Comparison of ENCODE assay signal across 24 cellular contexts in the genomic region with DNA sequence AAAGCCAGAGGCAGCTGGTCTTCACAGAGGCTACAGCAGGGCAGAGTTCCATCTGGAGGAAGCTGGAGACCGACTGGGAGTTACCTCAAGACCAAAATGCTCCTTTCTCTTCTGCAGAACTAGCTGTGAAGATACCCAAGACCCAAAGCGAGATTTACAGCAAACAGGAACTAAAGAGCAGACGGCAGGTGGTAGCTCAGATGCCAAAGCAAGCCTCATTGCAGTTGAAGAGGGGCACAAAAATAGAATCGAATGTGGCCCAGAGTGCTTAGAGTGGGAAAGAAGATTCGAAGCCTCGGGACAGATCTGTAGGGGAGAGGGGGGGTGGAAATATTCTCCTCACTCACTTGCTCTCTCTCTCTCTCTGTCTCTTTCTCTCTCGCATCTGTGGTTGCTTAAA.
DNase-seq lines count a peak whose midpoint lies in the region; ATAC-seq and TF ChIP-seq lines count a peak whose summit lies in the region.
"Had no signal": no experiment of that assay in that cellular context is flagged by ENCODE, and none has a peak within 500 bp of the region (broad histone marks: within the 10 kb centered on the region; RNA-seq: fewer than 3 reads in every experiment).

No MANE protein-coding gene starts in this region.

- H3K9me3 Mint-ChIP-seq in naive B cell = peaks cover 0 to 8% (median 0%) of the 10 kb centered on the region in 7 donors
- H3K9me3 Mint-ChIP-seq in activated naive CD4-positive, alpha-beta T cell treated with anti-CD3 and anti-CD28 coated beads for 36 hours = no peaks in the 10 kb centered on the region
- H3K9me3 Mint-ChIP-seq: activated CD4-positive, alpha-beta T cell treated with anti-CD3 and anti-CD28 coated beads, Interleukin-2, amount 10 ng/mL, durations not matched to agents 7 days and 5 days; CD4-positive, alpha-beta T cell had no signal

- H3K4me3 ChIP-seq in tibial nerve = no peak overlapping the region
- no peak overlapping the region for H3K4me3 ChIP-seq in heart left ventricle
- H3K4me3 ChIP-seq: esophagus squamous epithelium, gastroesophageal sphincter, upper lobe of left lung had no signal

- in situ Hi-C loops in G401 (cut with HindIII; ENCODE audit: low sequenced_read_pairs) = no loop called here
- in situ Hi-C loops in KBM-7 (cut with MboI; ENCODE audit: low pct_unique_long_range_greater_than_20kb, low sequenced_read_pairs) = no loop called here

- H3K36me3 ChIP-seq in tibial nerve (no peaks in the 10 kb centered on the region), heart left ventricle (no peaks in the 10 kb centered on the region)
- H3K36me3 ChIP-seq: esophagus squamous epithelium, gastroesophageal sphincter, upper lobe of left lung had no signal

- no peak for TF ChIP-seq CTCF in tibial nerve (IDR thresholded peaks at IDR 0.05)
- TF ChIP-seq CTCF in heart left ventricle (IDR thresholded peaks at IDR 0.05) = no peak

- H3K4me1 ChIP-seq in tibial nerve (no peaks in the 10 kb centered on the region), heart left ventricle (no peaks in the 10 kb centered on the region)
- H3K4me1 ChIP-seq: esophagus squamous epithelium, gastroesophageal sphincter, upper lobe of left lung had no signal

- TF ChIP-seq POLR2A in tibial nerve (IDR thresholded peaks at IDR 0.05) (no peak), heart left ventricle (IDR thresholded peaks at IDR 0.05) (no peak)

- peak; percentile 37 for DNase-seq in G401 (ENCODE audit: low spot score)
- peak; percentile 29 for DNase-seq in KBM-7
- DNase-seq in SK-N-DZ (ENCODE audit: low spot score) = peak; percentile 50
- DNase-seq in naive B cell = peak; percentile 41
- no peak for DNase-seq in activated naive CD4-positive, alpha-beta T cell treated with anti-CD3 and anti-CD28 coated beads for 36 hours
- no peak for DNase-seq in tibial nerve (ENCODE audit: low spot score in 2 of 2)
- DNase-seq in heart left ventricle = no peak
- DNase-seq in DMS153 (lab: John Stamatoyannopoulos, UW) = no peak
- DNase-seq: activated CD4-positive, alpha-beta T cell treated with anti-CD3 and anti-CD28 coated beads, Interleukin-2, amount 10 ng/mL, durations not matched to agents 7 days and 5 days; CD4-positive, alpha-beta T cell; effector memory CD4-positive, alpha-beta T cell; esophagus squamous epithelium; mesenchymal stem cell; natural killer cell; NCI-H1694 treated with DMSO at 0.1 percent for 48 hours; NCI-H524 treated with DMSO at 0.1 percent for 48 hours; SIG-M5; small intestine; stimulated activated CD4-positive, alpha-beta T cell treated with anti-CD3 and anti-CD28 coated beads, Interleukin-4, amount 100 ng/mL, for 1 hour; T-helper 1 cell; upper lobe of left lung had no signal

- no peak for TF ChIP-seq EP300 in tibial nerve (IDR thresholded peaks at IDR 0.05)

- WGBS in tibial nerve, 2 donors = 66 to 67% methylated on average over 7 of the region's 7 CpGs
- WGBS in heart left ventricle, 4 donors = 37 to 59% (median 49%) methylated on average over 7 of the region's 7 CpGs

- CTCF ChIA-PET in activated naive CD4-positive, alpha-beta T cell treated with anti-CD3 and anti-CD28 coated beads for 36 hours (lab: Charles Lee) = no interaction called here

- intact Hi-C loops in activated naive CD4-positive, alpha-beta T cell treated with anti-CD3 and anti-CD28 coated beads for 36 hours (cut with micrococcal nuclease) = no loop called here
- intact Hi-C loops in heart left ventricle (cut with DNase I) = no loop called here

- H3K27me3 Mint-ChIP-seq in naive B cell = no peaks in the 10 kb centered on the region
- no peaks in the 10 kb centered on the region for H3K27me3 Mint-ChIP-seq in activated naive CD4-positive, alpha-beta T cell treated with anti-CD3 and anti-CD28 coated beads for 36 hours (ENCODE audit: low read depth)
- H3K27me3 Mint-ChIP-seq: CD4-positive, alpha-beta T cell had no signal

- peak overlapping the region; percentile 5 to 74 (median 62) for H3K4me3 Mint-ChIP-seq in naive B cell
- H3K4me3 Mint-ChIP-seq in activated naive CD4-positive, alpha-beta T cell treated with anti-CD3 and anti-CD28 coated beads for 36 hours = no peak overlapping the region
- H3K4me3 Mint-ChIP-seq: activated CD4-positive, alpha-beta T cell treated with anti-CD3 and anti-CD28 coated beads, Interleukin-2, amount 10 ng/mL, durations not matched to agents 7 days and 5 days; activated naive CD8-positive, alpha-beta T cell; CD4-positive, alpha-beta T cell; natural killer cell had no signal

- H3K27ac ChIP-seq in tibial nerve (no peak overlapping the region), heart left ventricle (no peak overlapping the region)
- H3K27ac ChIP-seq: esophagus squamous epithelium, gastroesophageal sphincter, upper lobe of left lung had no signal

- peak overlapping the region; percentile 40 to 95 (median 83) for H3K27ac Mint-ChIP-seq in naive B cell
- no peak overlapping the region for H3K27ac Mint-ChIP-seq in activated naive CD4-positive, alpha-beta T cell treated with anti-CD3 and anti-CD28 coated beads for 36 hours
- H3K27ac Mint-ChIP-seq: activated CD4-positive, alpha-beta T cell treated with anti-CD3 and anti-CD28 coated beads, Interleukin-2, amount 10 ng/mL, durations not matched to agents 7 days and 5 days; activated naive CD8-positive, alpha-beta T cell; CD4-positive, alpha-beta T cell; natural killer cell had no signal

- H3K9me3 ChIP-seq in tibial nerve = no peaks in the 10 kb centered on the region
- H3K9me3 ChIP-seq in heart left ventricle = no peaks in the 10 kb centered on the region
- H3K9me3 ChIP-seq: esophagus squamous epithelium, gastroesophageal sphincter, upper lobe of left lung had no signal

- H3K4me1 Mint-ChIP-seq in naive B cell = peaks cover 69 to 83% (median 82%) of the 10 kb centered on the region in 3 donors
- H3K4me1 Mint-ChIP-seq in activated naive CD4-positive, alpha-beta T cell treated with anti-CD3 and anti-CD28 coated beads for 36 hours (ENCODE audit: low read depth) = no peaks in the 10 kb centered on the region
- H3K4me1 Mint-ChIP-seq: activated CD4-positive, alpha-beta T cell treated with anti-CD3 and anti-CD28 coated beads, Interleukin-2, amount 10 ng/mL, durations not matched to agents 7 days and 5 days had no signal

- ATAC-seq in naive B cell (ENCODE audit: low read depth in 2 of 2) (peak; percentile 50 to 51), heart left ventricle (no peak)
- ATAC-seq: gastroesophageal sphincter, HCT116, natural killer cell had no signal

- H3K27me3 ChIP-seq in tibial nerve (no peaks in the 10 kb centered on the region), heart left ventricle (no peaks in the 10 kb centered on the region)
- H3K27me3 ChIP-seq: esophagus squamous epithelium, gastroesophageal sphincter, upper lobe of left lung had no signal

- H3K36me3 Mint-ChIP-seq in naive B cell = peaks cover 0 to 6% of the 10 kb centered on the region in 2 donors
- H3K36me3 Mint-ChIP-seq in activated naive CD4-positive, alpha-beta T cell treated with anti-CD3 and anti-CD28 coated beads for 36 hours (ENCODE audit: low read depth) = no peaks in the 10 kb centered on the region
- H3K36me3 Mint-ChIP-seq: activated naive CD8-positive, alpha-beta T cell; natural killer cell had no signal

Comparison
In these comparisons a context has a peak if more than half of its experiments do, and no peak if none do; other contexts are left out.
1. DNase-seq: peak in G401 (single experiment), KBM-7 (single experiment), SK-N-DZ (single experiment) and naive B cell (single experiment); none in activated naive CD4-positive, alpha-beta T cell treated with anti-CD3 and anti-CD28 coated beads for 36 hours (single experiment), tibial nerve (0 of 2), heart left ventricle (0 of 5) and DMS153 (single experiment).
2. ATAC-seq: peak in naive B cell (2 of 2); none in heart left ventricle (0 of 4).